In genomic region chr22:17781319-17782031, GRCh38 we compare ENCODE assay signal across 8 cellular contexts. TPM values are rescaled to one million over a fixed set of nuclear protein-coding genes. Genes with fewer than 3 reads are reported as not detected.
DNase-seq lines count a peak whose midpoint lies in the region; ATAC-seq and TF ChIP-seq lines count a peak whose summit lies in the region.

No MANE protein-coding gene starts in this region.

- H3K9me3 Mint-ChIP-seq in nephron (no peaks in the 10 kb centered on the region), nephron progenitor cell (peaks cover 8% of the 10 kb centered on the region)

- H3K36me3 Mint-ChIP-seq in nephron (ENCODE audit: low read depth), result no peaks in the 10 kb centered on the region
- no peaks in the 10 kb centered on the region for H3K36me3 Mint-ChIP-seq in nephron progenitor cell (ENCODE audit: low read depth)

- peak; percentile 44 for ATAC-seq in HG02642 (IDR thresholded peaks at IDR 0.05; ENCODE audit: poor library complexity, unreplicated experiment)
- peak; percentile 47 for ATAC-seq in body of pancreas
- ATAC-seq in GM21723 (IDR thresholded peaks at IDR 0.05; ENCODE audit: unreplicated experiment), result no peak

- H3K4me3 ChIP-seq in SK-N-MC (no peak overlapping the region), body of pancreas (no peak overlapping the region)

- 12 to 42% methylated on average over 3 to 12 of the region's 12 CpGs for WGBS in body of pancreas, 2 donors

- intact Hi-C loops in body of pancreas (cut with DNase I), result no loop called here

- TF ChIP-seq CTCF in body of pancreas (IDR thresholded peaks at IDR 0.05), result no peak
- no peak for TF ChIP-seq CTCF in nephron (IDR thresholded peaks at IDR 0.05; ENCODE audit: unreplicated experiment in 3 of 3)
- TF ChIP-seq CTCF in nephron progenitor cell (IDR thresholded peaks at IDR 0.05), result no peak

- H3K4me3 Mint-ChIP-seq in nephron (no peak overlapping the region), nephron progenitor cell (no peak overlapping the region)

- H3K27me3 Mint-ChIP-seq in nephron (ENCODE audit: low read depth), result peaks cover 15% of the 10 kb centered on the region
- H3K27me3 Mint-ChIP-seq in nephron progenitor cell (ENCODE audit: low read depth, poor library complexity), result no peaks in the 10 kb centered on the region

- H3K27me3 ChIP-seq in body of pancreas, result no peaks in the 10 kb centered on the region

- no peaks in the 10 kb centered on the region for H3K36me3 ChIP-seq in SK-N-MC (ENCODE audit: insufficient read depth, low read length)
- H3K36me3 ChIP-seq in body of pancreas (replicated peaks in 1 of 2; ENCODE audit: insufficient read depth in 1 of 2, low read depth in 2 of 2), result no peaks in the 10 kb centered on the region

- H3K27ac Mint-ChIP-seq in nephron, result peak overlapping the region in 2 of 3 experiments; percentile 28 to 55
- no peak overlapping the region for H3K27ac Mint-ChIP-seq in nephron progenitor cell

- H3K9me3 ChIP-seq in SK-N-MC (ENCODE audit: low read depth, low read length), result no peaks in the 10 kb centered on the region
- no peaks in the 10 kb centered on the region for H3K9me3 ChIP-seq in body of pancreas

- H3K4me1 Mint-ChIP-seq in nephron (peaks cover 22% of the 10 kb centered on the region), nephron progenitor cell (peaks cover 65% of the 10 kb centered on the region)

- peak; percentile 51 for DNase-seq in GM04503 (ENCODE audit: low read depth)
- DNase-seq in SK-N-MC (ENCODE audit: low read depth, low spot score), result no peak
- DNase-seq in body of pancreas, result peak in 2 of 4 donors; percentile 43 to 51
- DNase-seq in SKM-1 (lab: John Stamatoyannopoulos, UW; ENCODE audit: unreplicated experiment), result no peak
- DNase-seq in nephron progenitor cell, result no peak

- no peak overlapping the region for H3K9ac ChIP-seq in SK-N-MC (ENCODE audit: insufficient read length)

- TF ChIP-seq POLR2A in body of pancreas (IDR thresholded peaks at IDR 0.05), result no peak

- peaks cover 7% of the 10 kb centered on the region for H3K4me1 ChIP-seq in body of pancreas

- 0 out of 2 replicates have a peak overlapping the region, but pooled peaks have one; percentile 36 for H3K27ac ChIP-seq in SK-N-MC
- peak overlapping the region in 2 of 4 donors; percentile 45 to 50 for H3K27ac ChIP-seq in body of pancreas

RNA-seq across cellular contexts. Expression of gene BID, which starts 7.2 kb away (rescaled TPM):
- total RNA-seq in body of pancreas, result 1 to 10 TPM; 4.0 to 9.3 TPM
